In genomic region chr11:78049348-78049747, GRCh38 we compare ENCODE assay signal across 1 cellular context.
TF ChIP-seq lines count a peak whose summit lies in the region.

No MANE protein-coding gene starts in this region.

TF ChIP-seq in GM23338, 12 proteins besides CTCF, POLR2A, EP300 and RAD21 (continued from another document):
- TF ChIP-seq ETS1 (IDR thresholded peaks at IDR 0.05) (no peak), ZNF331 (CRISPR knock-in tag; IDR thresholded peaks at IDR 0.05; ENCODE audit: low read depth) (no peak), NANOG (IDR thresholded peaks at IDR 0.05; ENCODE audit: borderline replicate concordance) (no peak), POLR2AphosphoS5 (IDR thresholded peaks at IDR 0.05; ENCODE audit: low read depth) (no peak), EZH2 (IDR thresholded peaks at IDR 0.05; ENCODE audit: low read depth, unreplicated experiment) (no peak), JUNB (IDR thresholded peaks at IDR 0.05; ENCODE audit: unreplicated experiment) (no peak)
- TF ChIP-seq, protein P1, sequence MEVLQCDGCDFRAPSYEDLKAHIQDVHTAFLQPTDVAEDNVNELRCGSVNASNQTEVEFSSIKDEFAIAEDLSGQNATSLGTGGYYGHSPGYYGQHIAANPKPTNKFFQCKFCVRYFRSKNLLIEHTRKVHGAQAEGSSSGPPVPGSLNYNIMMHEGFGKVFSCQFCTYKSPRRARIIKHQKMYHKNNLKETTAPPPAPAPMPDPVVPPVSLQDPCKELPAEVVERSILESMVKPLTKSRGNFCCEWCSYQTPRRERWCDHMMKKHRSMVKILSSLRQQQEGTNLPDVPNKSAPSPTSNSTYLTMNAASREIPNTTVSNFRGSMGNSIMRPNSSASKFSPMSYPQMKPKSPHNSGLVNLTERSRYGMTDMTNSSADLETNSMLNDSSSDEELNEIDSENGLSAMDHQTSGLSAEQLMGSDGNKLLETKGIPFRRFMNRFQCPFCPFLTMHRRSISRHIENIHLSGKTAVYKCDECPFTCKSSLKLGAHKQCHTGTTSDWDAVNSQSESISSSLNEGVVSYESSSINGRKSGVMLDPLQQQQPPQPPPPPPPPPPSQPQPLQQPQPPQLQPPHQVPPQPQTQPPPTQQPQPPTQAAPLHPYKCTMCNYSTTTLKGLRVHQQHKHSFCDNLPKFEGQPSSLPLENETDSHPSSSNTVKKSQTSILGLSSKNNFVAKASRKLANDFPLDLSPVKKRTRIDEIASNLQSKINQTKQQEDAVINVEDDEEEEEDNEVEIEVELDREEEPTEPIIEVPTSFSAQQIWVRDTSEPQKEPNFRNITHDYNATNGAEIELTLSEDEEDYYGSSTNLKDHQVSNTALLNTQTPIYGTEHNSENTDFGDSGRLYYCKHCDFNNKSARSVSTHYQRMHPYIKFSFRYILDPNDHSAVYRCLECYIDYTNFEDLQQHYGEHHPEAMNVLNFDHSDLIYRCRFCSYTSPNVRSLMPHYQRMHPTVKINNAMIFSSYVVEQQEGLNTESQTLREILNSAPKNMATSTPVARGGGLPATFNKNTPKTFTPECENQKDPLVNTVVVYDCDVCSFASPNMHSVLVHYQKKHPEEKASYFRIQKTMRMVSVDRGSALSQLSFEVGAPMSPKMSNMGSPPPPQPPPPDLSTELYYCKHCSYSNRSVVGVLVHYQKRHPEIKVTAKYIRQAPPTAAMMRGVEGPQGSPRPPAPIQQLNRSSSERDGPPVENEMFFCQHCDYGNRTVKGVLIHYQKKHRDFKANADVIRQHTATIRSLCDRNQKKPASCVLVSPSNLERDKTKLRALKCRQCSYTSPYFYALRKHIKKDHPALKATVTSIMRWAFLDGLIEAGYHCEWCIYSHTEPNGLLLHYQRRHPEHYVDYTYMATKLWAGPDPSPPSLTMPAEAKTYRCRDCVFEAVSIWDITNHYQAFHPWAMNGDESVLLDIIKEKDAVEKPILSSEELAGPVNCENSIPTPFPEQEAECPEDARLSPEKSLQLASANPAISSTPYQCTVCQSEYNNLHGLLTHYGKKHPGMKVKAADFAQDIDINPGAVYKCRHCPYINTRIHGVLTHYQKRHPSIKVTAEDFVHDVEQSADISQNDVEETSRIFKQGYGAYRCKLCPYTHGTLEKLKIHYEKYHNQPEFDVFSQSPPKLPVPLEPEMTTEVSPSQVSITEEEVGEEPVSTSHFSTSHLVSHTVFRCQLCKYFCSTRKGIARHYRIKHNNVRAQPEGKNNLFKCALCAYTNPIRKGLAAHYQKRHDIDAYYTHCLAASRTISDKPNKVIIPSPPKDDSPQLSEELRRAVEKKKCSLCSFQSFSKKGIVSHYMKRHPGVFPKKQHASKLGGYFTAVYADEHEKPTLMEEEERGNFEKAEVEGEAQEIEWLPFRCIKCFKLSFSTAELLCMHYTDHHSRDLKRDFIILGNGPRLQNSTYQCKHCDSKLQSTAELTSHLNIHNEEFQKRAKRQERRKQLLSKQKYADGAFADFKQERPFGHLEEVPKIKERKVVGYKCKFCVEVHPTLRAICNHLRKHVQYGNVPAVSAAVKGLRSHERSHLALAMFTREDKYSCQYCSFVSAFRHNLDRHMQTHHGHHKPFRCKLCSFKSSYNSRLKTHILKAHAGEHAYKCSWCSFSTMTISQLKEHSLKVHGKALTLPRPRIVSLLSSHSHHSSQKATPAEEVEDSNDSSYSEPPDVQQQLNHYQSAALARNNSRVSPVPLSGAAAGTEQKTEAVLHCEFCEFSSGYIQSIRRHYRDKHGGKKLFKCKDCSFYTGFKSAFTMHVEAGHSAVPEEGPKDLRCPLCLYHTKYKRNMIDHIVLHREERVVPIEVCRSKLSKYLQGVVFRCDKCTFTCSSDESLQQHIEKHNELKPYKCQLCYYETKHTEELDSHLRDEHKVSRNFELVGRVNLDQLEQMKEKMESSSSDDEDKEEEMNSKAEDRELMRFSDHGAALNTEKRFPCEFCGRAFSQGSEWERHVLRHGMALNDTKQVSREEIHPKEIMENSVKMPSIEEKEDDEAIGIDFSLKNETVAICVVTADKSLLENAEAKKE (CRISPR knock-in tag; IDR thresholded peaks at IDR 0.05): no peak
- TF ChIP-seq, protein P2, sequence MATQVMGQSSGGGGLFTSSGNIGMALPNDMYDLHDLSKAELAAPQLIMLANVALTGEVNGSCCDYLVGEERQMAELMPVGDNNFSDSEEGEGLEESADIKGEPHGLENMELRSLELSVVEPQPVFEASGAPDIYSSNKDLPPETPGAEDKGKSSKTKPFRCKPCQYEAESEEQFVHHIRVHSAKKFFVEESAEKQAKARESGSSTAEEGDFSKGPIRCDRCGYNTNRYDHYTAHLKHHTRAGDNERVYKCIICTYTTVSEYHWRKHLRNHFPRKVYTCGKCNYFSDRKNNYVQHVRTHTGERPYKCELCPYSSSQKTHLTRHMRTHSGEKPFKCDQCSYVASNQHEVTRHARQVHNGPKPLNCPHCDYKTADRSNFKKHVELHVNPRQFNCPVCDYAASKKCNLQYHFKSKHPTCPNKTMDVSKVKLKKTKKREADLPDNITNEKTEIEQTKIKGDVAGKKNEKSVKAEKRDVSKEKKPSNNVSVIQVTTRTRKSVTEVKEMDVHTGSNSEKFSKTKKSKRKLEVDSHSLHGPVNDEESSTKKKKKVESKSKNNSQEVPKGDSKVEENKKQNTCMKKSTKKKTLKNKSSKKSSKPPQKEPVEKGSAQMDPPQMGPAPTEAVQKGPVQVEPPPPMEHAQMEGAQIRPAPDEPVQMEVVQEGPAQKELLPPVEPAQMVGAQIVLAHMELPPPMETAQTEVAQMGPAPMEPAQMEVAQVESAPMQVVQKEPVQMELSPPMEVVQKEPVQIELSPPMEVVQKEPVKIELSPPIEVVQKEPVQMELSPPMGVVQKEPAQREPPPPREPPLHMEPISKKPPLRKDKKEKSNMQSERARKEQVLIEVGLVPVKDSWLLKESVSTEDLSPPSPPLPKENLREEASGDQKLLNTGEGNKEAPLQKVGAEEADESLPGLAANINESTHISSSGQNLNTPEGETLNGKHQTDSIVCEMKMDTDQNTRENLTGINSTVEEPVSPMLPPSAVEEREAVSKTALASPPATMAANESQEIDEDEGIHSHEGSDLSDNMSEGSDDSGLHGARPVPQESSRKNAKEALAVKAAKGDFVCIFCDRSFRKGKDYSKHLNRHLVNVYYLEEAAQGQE (IDR thresholded peaks at IDR 0.05; ENCODE audit: unreplicated experiment): no peak
